In the genomic region with DNA sequence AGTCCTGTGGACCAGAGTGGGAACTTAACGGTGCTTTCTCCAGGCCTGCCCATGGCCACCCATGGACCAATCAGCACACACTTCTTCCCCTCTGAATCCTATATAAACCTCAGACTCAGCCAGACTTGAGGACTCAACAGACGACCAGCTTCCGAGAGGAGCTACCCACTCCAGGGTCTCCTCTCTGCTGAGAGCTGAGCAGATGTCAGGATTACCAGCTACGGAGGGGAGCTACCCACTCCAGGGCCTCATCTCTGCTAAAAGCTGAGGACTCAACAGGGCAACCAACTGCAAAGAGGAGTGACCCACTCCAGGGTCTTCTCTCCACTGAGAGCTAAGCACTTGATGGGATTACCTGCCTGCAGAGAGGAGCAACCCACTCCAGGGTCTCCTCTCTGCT, we compare ENCODE assay signal across 22 cellular contexts.
DNase-seq lines count a peak whose midpoint lies in the region; ATAC-seq and TF ChIP-seq lines count a peak whose summit lies in the region.
"Had no signal": no experiment of that assay in that cellular context is flagged by ENCODE, and none has a peak within 500 bp of the region (broad histone marks: within the 10 kb centered on the region; RNA-seq: fewer than 3 reads in every experiment).

No MANE protein-coding gene starts in this region.

- ATAC-seq in WTC11 (no peak), SK-N-SH treated with all-trans-retinoic acid at 6 μM for 48 hours (no peak)
- ATAC-seq: GM12878, Right ventricle myocardium inferior had no signal

- peaks cover 35% of the 10 kb centered on the region for H3K9me3 Mint-ChIP-seq in WTC11
- peaks cover 15% of the 10 kb centered on the region for H3K9me3 Mint-ChIP-seq in activated CD4-positive, alpha-beta T cell treated with anti-CD3 and anti-CD28 coated beads, Interleukin-2, amount 10 ng/mL, durations not matched to agents 7 days and 5 days

- DNase-seq in DMS 273 (lab: John Stamatoyannopoulos, UW; ENCODE audit: unreplicated experiment) (peak; percentile 4), DMS 273 treated with DMSO at 0.1 percent for 48 hours (lab: John Stamatoyannopoulos, UW) (no peak), LHCN-M2 (ENCODE audit: low read depth) (peak; percentile 13), WTC11 (ENCODE audit: low spot score) (peak; percentile 16)
- no peak for DNase-seq in activated CD4-positive, alpha-beta T cell treated with anti-CD3 and anti-CD28 coated beads, Interleukin-2, amount 10 ng/mL, durations not matched to agents 7 days and 5 days
- DNase-seq in activated CD8-positive, alpha-beta memory T cell treated with anti-CD3 and anti-CD28 coated beads, Interleukin-2, amount 50 U/mL, for 4 hours = no peak
- DNase-seq: Calu3, EL, GDM1, GOT3, Karpas-422, NCI-H1105, NCI-H1436 treated with DMSO at 0.1 percent for 48 hours, NCI-H1930, NCI-H446, NCI-H524 treated with DMSO at 0.1 percent for 48 hours, NCI-H774, PC-9, SJCRH30 had no signal

- CTCF ChIA-PET in WTC11 (lab: Charles Lee) = no interaction called here
- CTCF ChIA-PET in activated CD4-positive, alpha-beta T cell treated with anti-CD3 and anti-CD28 coated beads, Interleukin-2, amount 10 ng/mL, durations not matched to agents 7 days and 5 days (lab: Charles Lee) = interaction anchor here (1.0 to 1.6 kb wide), 6 partner anchors 9 to 88 kb away, joined by 3 to 6 read pairs (median 3); no protein-coding TSS in a partner anchor

- POLR2A ChIA-PET in WTC11 (lab: Charles Lee) = no interaction called here
- POLR2A ChIA-PET in activated CD4-positive, alpha-beta T cell treated with anti-CD3 and anti-CD28 coated beads, Interleukin-2, amount 10 ng/mL, durations not matched to agents 7 days and 5 days (lab: Charles Lee) = no interaction called here

- no peak overlapping the region for H3K27ac Mint-ChIP-seq in WTC11
- no peak overlapping the region for H3K27ac Mint-ChIP-seq in activated CD4-positive, alpha-beta T cell treated with anti-CD3 and anti-CD28 coated beads, Interleukin-2, amount 10 ng/mL, durations not matched to agents 7 days and 5 days

- peaks cover 25% of the 10 kb centered on the region for H3K36me3 Mint-ChIP-seq in WTC11
- H3K36me3 Mint-ChIP-seq in activated CD4-positive, alpha-beta T cell treated with anti-CD3 and anti-CD28 coated beads, Interleukin-2, amount 10 ng/mL, durations not matched to agents 7 days and 5 days (ENCODE audit: low read depth) = peaks cover 82% of the 10 kb centered on the region

- TF ChIP-seq CTCF in WTC11 (IDR thresholded peaks at IDR 0.05) = no peak

- no peak overlapping the region for H3K4me3 Mint-ChIP-seq in WTC11
- no peak overlapping the region for H3K4me3 Mint-ChIP-seq in activated CD4-positive, alpha-beta T cell treated with anti-CD3 and anti-CD28 coated beads, Interleukin-2, amount 10 ng/mL, durations not matched to agents 7 days and 5 days

- no peaks in the 10 kb centered on the region for H3K4me1 Mint-ChIP-seq in WTC11
- H3K4me1 Mint-ChIP-seq in activated CD4-positive, alpha-beta T cell treated with anti-CD3 and anti-CD28 coated beads, Interleukin-2, amount 10 ng/mL, durations not matched to agents 7 days and 5 days = no peaks in the 10 kb centered on the region

- no peaks in the 10 kb centered on the region; the same call in 1 of the 2 replicates for H3K27me3 Mint-ChIP-seq in WTC11 (ENCODE audit: low read depth)
- no peaks in the 10 kb centered on the region for H3K27me3 Mint-ChIP-seq in activated CD4-positive, alpha-beta T cell treated with anti-CD3 and anti-CD28 coated beads, Interleukin-2, amount 10 ng/mL, durations not matched to agents 7 days and 5 days

TF ChIP-seq in WTC11, 78 proteins besides CTCF, POLR2A, EP300 and RAD21:
- no peak for TF ChIP-seq ZNF423 (CRISPR knock-in tag; IDR thresholded peaks at IDR 0.05)

TF ChIP-seq in SK-N-SH treated with all-trans-retinoic acid at 6 μM for 48 hours, 23 proteins besides CTCF, POLR2A, EP300 and RAD21:
- TF ChIP-seq, protein P1, sequence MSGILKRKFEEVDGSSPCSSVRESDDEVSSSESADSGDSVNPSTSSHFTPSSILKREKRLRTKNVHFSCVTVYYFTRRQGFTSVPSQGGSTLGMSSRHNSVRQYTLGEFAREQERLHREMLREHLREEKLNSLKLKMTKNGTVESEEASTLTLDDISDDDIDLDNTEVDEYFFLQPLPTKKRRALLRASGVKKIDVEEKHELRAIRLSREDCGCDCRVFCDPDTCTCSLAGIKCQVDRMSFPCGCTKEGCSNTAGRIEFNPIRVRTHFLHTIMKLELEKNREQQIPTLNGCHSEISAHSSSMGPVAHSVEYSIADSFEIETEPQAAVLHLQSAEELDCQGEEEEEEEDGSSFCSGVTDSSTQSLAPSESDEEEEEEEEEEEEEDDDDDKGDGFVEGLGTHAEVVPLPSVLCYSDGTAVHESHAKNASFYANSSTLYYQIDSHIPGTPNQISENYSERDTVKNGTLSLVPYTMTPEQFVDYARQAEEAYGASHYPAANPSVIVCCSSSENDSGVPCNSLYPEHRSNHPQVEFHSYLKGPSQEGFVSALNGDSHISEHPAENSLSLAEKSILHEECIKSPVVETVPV (CRISPR knock-in tag; IDR thresholded peaks at IDR 0.05) = no peak
- TF ChIP-seq ZFP30 (CRISPR knock-in tag; IDR thresholded peaks at IDR 0.05) = no peak
- no peak for TF ChIP-seq ARNTL (CRISPR knock-in tag; IDR thresholded peaks at IDR 0.05; ENCODE audit: borderline replicate concordance, low read depth)
- no peak for TF ChIP-seq SNAI2 (CRISPR knock-in tag; IDR thresholded peaks at IDR 0.05)
- TF ChIP-seq, protein P2, sequence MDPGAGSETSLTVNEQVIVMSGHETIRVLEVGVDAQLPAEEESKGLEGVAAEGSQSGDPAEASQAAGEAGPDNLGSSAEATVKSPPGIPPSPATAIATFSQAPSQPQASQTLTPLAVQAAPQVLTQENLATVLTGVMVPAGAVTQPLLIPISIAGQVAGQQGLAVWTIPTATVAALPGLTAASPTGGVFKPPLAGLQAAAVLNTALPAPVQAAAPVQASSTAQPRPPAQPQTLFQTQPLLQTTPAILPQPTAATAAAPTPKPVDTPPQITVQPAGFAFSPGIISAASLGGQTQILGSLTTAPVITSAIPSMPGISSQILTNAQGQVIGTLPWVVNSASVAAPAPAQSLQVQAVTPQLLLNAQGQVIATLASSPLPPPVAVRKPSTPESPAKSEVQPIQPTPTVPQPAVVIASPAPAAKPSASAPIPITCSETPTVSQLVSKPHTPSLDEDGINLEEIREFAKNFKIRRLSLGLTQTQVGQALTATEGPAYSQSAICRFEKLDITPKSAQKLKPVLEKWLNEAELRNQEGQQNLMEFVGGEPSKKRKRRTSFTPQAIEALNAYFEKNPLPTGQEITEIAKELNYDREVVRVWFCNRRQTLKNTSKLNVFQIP (CRISPR knock-in tag; IDR thresholded peaks at IDR 0.05; ENCODE audit: borderline replicate concordance, low read depth) = no peak
- no peak for TF ChIP-seq TCF4 (CRISPR knock-in tag; IDR thresholded peaks at IDR 0.05; ENCODE audit: borderline replicate concordance)
- no peak for TF ChIP-seq ISL1 (CRISPR knock-in tag; IDR thresholded peaks at IDR 0.05)
- no peak for TF ChIP-seq TOX (CRISPR knock-in tag; IDR thresholded peaks at IDR 0.05; ENCODE audit: borderline replicate concordance)
- no peak for TF ChIP-seq RARB (CRISPR knock-in tag; IDR thresholded peaks at IDR 0.05)

Comparison
In these comparisons a context has a peak if more than half of its experiments do, and no peak if none do; other contexts are left out.
1. DNase-seq: peak in DMS 273 (single experiment), LHCN-M2 (single experiment) and WTC11 (single experiment); none in DMS 273 treated with DMSO at 0.1 percent for 48 hours (single experiment), activated CD4-positive, alpha-beta T cell treated with anti-CD3 and anti-CD28 coated beads, Interleukin-2, amount 10 ng/mL, durations not matched to agents 7 days and 5 days (single experiment) and activated CD8-positive, alpha-beta memory T cell treated with anti-CD3 and anti-CD28 coated beads, Interleukin-2, amount 50 U/mL, for 4 hours (single experiment).